Comparison of ENCODE assay signal across 19 cellular contexts in the genomic region with DNA sequence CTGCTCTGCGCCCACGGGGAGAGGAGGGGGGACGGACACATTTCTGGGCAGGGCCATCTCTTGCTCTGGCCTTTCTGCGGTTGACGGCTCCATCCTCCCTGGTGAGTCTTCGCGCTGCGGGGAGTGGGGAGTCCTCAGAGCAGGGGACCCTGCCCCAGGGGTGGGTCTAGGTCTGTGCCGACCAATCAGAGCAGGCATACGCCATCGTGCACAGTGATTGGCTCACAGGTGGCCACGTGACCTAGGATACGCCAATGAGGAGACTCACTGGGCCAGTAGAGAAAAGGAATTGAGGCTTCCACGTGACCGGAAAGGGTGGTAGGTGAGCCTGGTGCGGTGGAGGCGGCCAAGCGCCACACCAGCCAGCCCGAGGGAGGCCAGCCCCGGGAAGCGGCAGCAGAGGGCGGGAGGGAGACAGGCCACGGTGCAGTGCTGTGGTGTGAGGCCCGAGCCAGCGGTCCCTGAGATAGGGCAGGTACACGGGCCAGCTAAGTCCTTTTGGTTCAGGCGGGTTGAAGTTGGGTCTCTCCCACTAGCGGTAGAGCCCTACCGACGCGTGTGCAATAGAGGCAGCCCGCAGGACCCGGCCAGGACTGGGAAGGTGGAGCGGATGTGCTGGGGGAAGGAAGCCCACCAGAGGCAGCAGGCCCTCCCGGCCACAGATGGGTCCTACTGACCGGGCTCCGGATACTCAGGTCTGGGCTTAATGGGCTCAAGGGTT.
DNase-seq lines count a peak whose midpoint lies in the region; ATAC-seq and TF ChIP-seq lines count a peak whose summit lies in the region.
"Had no signal": no experiment of that assay in that cellular context is flagged by ENCODE, and none has a peak within 500 bp of the region (broad histone marks: within the 10 kb centered on the region; RNA-seq: fewer than 3 reads in every experiment).

No MANE protein-coding gene starts in this region.

- TF ChIP-seq CTCF in colonic mucosa (IDR thresholded peaks at IDR 0.05), result no peak

- no peaks in the 10 kb centered on the region for H3K27me3 ChIP-seq in colonic mucosa
- H3K27me3 ChIP-seq: body of pancreas, hepatocyte had no signal

- no peak overlapping the region for H3K4me3 ChIP-seq in colonic mucosa
- H3K4me3 ChIP-seq: body of pancreas, hepatocyte, psoas muscle had no signal

- DNase-seq in left ventricle myocardium superior (peak; percentile 20), Right ventricle myocardium superior (no peak), colonic mucosa (peak; percentile 13), NCI-H510A treated with DMSO at 0.1 percent for 48 hours (lab: John Stamatoyannopoulos, UW) (no peak), NCI-H1694 (lab: John Stamatoyannopoulos, UW) (no peak)
- DNase-seq in natural killer cell treated with Interleukin-12 subunit alpha and Interleukin-12 subunit beta and Interleukin-15 and Interleukin-18, amount 100 ng/mL, for 72 hours (ENCODE audit: low spot score), result peak; percentile 60
- no peak for DNase-seq in activated naive CD8-positive, alpha-beta T cell treated with anti-CD3 and anti-CD28 coated beads, Interleukin-2, amount 50 U/mL, for 24 hours
- DNase-seq: activated naive CD8-positive, alpha-beta T cell treated with anti-CD3 and anti-CD28 coated beads, Interleukin-2, amount 10 ng/mL, durations not matched to agents 7 days and 5 days; activated T-cell treated with anti-CD3 and anti-CD28 coated beads, Interleukin-2, amount 50 U/mL, for 4 hours; body of pancreas; CD4-positive, CD25-positive, alpha-beta regulatory T cell; mesendoderm; NCI-H2029; NCI-H446 treated with DMSO at 0.1 percent for 48 hours had no signal

- H3K9me3 Mint-ChIP-seq in natural killer cell treated with Interleukin-12 subunit alpha and Interleukin-12 subunit beta and Interleukin-15 and Interleukin-18, amount 100 ng/mL, for 72 hours, result no peaks in the 10 kb centered on the region
- no peaks in the 10 kb centered on the region for H3K9me3 Mint-ChIP-seq in activated naive CD8-positive, alpha-beta T cell treated with anti-CD3 and anti-CD28 coated beads, Interleukin-2, amount 50 U/mL, for 24 hours
- H3K9me3 Mint-ChIP-seq: activated naive CD8-positive, alpha-beta T cell treated with anti-CD3 and anti-CD28 coated beads, Interleukin-2, amount 10 ng/mL, durations not matched to agents 7 days and 5 days; activated T-cell treated with anti-CD3 and anti-CD28 coated beads, Interleukin-2, amount 50 U/mL, for 4 hours; CD4-positive, CD25-positive, alpha-beta regulatory T cell; naive thymus-derived CD8-positive, alpha-beta T cell; T-cell had no signal

- H3K9me3 ChIP-seq in colonic mucosa, result no peaks in the 10 kb centered on the region
- H3K9me3 ChIP-seq: body of pancreas, psoas muscle had no signal

- no peaks in the 10 kb centered on the region for H3K36me3 ChIP-seq in colonic mucosa

- no peak overlapping the region for H3K27ac ChIP-seq in colonic mucosa
- H3K27ac ChIP-seq: body of pancreas, hepatocyte, psoas muscle had no signal

- no peak overlapping the region for H3K9ac ChIP-seq in colonic mucosa (ENCODE audit: low read depth in 2 of 2, low read length in 2 of 2)

- H3K27ac Mint-ChIP-seq in natural killer cell treated with Interleukin-12 subunit alpha and Interleukin-12 subunit beta and Interleukin-15 and Interleukin-18, amount 100 ng/mL, for 72 hours, result no peak overlapping the region
- H3K27ac Mint-ChIP-seq in activated naive CD8-positive, alpha-beta T cell treated with anti-CD3 and anti-CD28 coated beads, Interleukin-2, amount 50 U/mL, for 24 hours, result no peak overlapping the region
- H3K27ac Mint-ChIP-seq: activated naive CD8-positive, alpha-beta T cell treated with anti-CD3 and anti-CD28 coated beads, Interleukin-2, amount 10 ng/mL, durations not matched to agents 7 days and 5 days; CD4-positive, CD25-positive, alpha-beta regulatory T cell; naive thymus-derived CD8-positive, alpha-beta T cell; T-cell had no signal

- H3K27me3 Mint-ChIP-seq in natural killer cell treated with Interleukin-12 subunit alpha and Interleukin-12 subunit beta and Interleukin-15 and Interleukin-18, amount 100 ng/mL, for 72 hours, result peaks cover 0 to 4% of the 10 kb centered on the region in 2 donors
- peaks cover 5% of the 10 kb centered on the region for H3K27me3 Mint-ChIP-seq in activated naive CD8-positive, alpha-beta T cell treated with anti-CD3 and anti-CD28 coated beads, Interleukin-2, amount 50 U/mL, for 24 hours
- H3K27me3 Mint-ChIP-seq: activated naive CD8-positive, alpha-beta T cell treated with anti-CD3 and anti-CD28 coated beads, Interleukin-2, amount 10 ng/mL, durations not matched to agents 7 days and 5 days; CD4-positive, CD25-positive, alpha-beta regulatory T cell had no signal

- ATAC-seq in left ventricle myocardium superior (no peak), Right ventricle myocardium superior (ENCODE audit: poor library complexity) (no peak), GM19463 (IDR thresholded peaks at IDR 0.05; ENCODE audit: unreplicated experiment) (no peak)
- ATAC-seq in natural killer cell treated with Interleukin-12 subunit alpha and Interleukin-12 subunit beta and Interleukin-15 and Interleukin-18, amount 100 ng/mL, for 72 hours, result no peak
- no peak for ATAC-seq in activated naive CD8-positive, alpha-beta T cell treated with anti-CD3 and anti-CD28 coated beads, Interleukin-2, amount 50 U/mL, for 24 hours
- ATAC-seq: activated T-cell treated with anti-CD3 and anti-CD28 coated beads, Interleukin-2, amount 50 U/mL, for 4 hours; body of pancreas; naive thymus-derived CD8-positive, alpha-beta T cell; psoas muscle; T-cell had no signal

- no peaks in the 10 kb centered on the region for H3K36me3 Mint-ChIP-seq in natural killer cell treated with Interleukin-12 subunit alpha and Interleukin-12 subunit beta and Interleukin-15 and Interleukin-18, amount 100 ng/mL, for 72 hours
- no peaks in the 10 kb centered on the region for H3K36me3 Mint-ChIP-seq in activated naive CD8-positive, alpha-beta T cell treated with anti-CD3 and anti-CD28 coated beads, Interleukin-2, amount 50 U/mL, for 24 hours (ENCODE audit: low read depth)
- H3K36me3 Mint-ChIP-seq: activated naive CD8-positive, alpha-beta T cell treated with anti-CD3 and anti-CD28 coated beads, Interleukin-2, amount 10 ng/mL, durations not matched to agents 7 days and 5 days; CD4-positive, CD25-positive, alpha-beta regulatory T cell; naive thymus-derived CD8-positive, alpha-beta T cell; T-cell had no signal

- no peak overlapping the region for H3K4me3 Mint-ChIP-seq in natural killer cell treated with Interleukin-12 subunit alpha and Interleukin-12 subunit beta and Interleukin-15 and Interleukin-18, amount 100 ng/mL, for 72 hours
- H3K4me3 Mint-ChIP-seq in activated naive CD8-positive, alpha-beta T cell treated with anti-CD3 and anti-CD28 coated beads, Interleukin-2, amount 50 U/mL, for 24 hours, result no peak overlapping the region
- H3K4me3 Mint-ChIP-seq: activated naive CD8-positive, alpha-beta T cell treated with anti-CD3 and anti-CD28 coated beads, Interleukin-2, amount 10 ng/mL, durations not matched to agents 7 days and 5 days; activated T-cell treated with anti-CD3 and anti-CD28 coated beads, Interleukin-2, amount 50 U/mL, for 4 hours; CD4-positive, CD25-positive, alpha-beta regulatory T cell; naive thymus-derived CD8-positive, alpha-beta T cell; T-cell had no signal

- intact Hi-C loops in left ventricle myocardium superior (cut with micrococcal nuclease), result no loop called here
- intact Hi-C loops in Right ventricle myocardium superior (cut with DNase I), result no loop called here
- intact Hi-C loops in colonic mucosa (cut with DNase I), result no loop called here

- H3K4me1 ChIP-seq in colonic mucosa, result no peaks in the 10 kb centered on the region
- H3K4me1 ChIP-seq: body of pancreas, psoas muscle had no signal

- peaks cover 11 to 13% of the 10 kb centered on the region in 2 donors for H3K4me1 Mint-ChIP-seq in natural killer cell treated with Interleukin-12 subunit alpha and Interleukin-12 subunit beta and Interleukin-15 and Interleukin-18, amount 100 ng/mL, for 72 hours (ENCODE audit: low read depth in 2 of 2)
- H3K4me1 Mint-ChIP-seq in activated naive CD8-positive, alpha-beta T cell treated with anti-CD3 and anti-CD28 coated beads, Interleukin-2, amount 50 U/mL, for 24 hours, result peaks cover 12% of the 10 kb centered on the region

Comparison
In these comparisons a context has a peak if more than half of its experiments do, and no peak if none do; other contexts are left out.
1. DNase-seq: peak in left ventricle myocardium superior (single experiment), colonic mucosa (single experiment) and natural killer cell treated with Interleukin-12 subunit alpha and Interleukin-12 subunit beta and Interleukin-15 and Interleukin-18, amount 100 ng/mL, for 72 hours (single experiment); none in Right ventricle myocardium superior (single experiment), NCI-H510A treated with DMSO at 0.1 percent for 48 hours (single experiment), activated naive CD8-positive, alpha-beta T cell treated with anti-CD3 and anti-CD28 coated beads, Interleukin-2, amount 50 U/mL, for 24 hours (single experiment) and NCI-H1694 (single experiment).